10 cellular contexts compared by ENCODE assay signal in the genomic region with DNA sequence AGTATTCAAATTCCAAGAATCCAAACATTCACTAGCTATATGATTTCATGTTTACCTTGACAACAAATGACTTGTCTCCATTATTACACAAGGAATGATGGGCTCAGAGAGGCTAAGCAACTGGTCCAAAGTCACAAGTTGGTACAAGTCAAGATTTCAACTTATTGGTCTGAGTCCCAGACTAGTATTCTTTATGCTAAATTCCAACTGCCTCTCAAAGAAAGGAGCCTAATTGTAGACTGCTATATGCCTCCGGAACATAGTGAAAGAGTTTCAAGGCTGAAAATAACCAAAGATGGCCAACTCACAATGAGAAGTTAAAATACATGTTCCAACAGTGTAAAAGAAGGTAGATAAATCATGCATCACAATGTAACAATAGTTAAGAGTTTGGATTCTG. TPM values are rescaled to one million over a fixed set of nuclear protein-coding genes. Genes with fewer than 3 reads are reported as not detected.
DNase-seq lines count a peak whose midpoint lies in the region; ATAC-seq, FAIRE-seq and TF ChIP-seq lines count a peak whose summit lies in the region.
"Had no signal": no experiment of that assay in that cellular context is flagged by ENCODE, and none has a peak within 500 bp of the region (broad histone marks: within the 10 kb centered on the region; RNA-seq: fewer than 3 reads in every experiment).

No MANE protein-coding gene starts in this region.

- dilution Hi-C loops in mammary epithelial cell (cut with HindIII; ENCODE audit: low sequenced_read_pairs), result no loop called here

- H3K9ac ChIP-seq in mammary epithelial cell (ENCODE audit: insufficient read depth, low read length), result peak overlapping the region; percentile 80

- no TSS peak for BruUV-seq in mammary epithelial cell (replicated peaks; lab: Mats Ljungman, UMichigan)

- peaks cover 40 to 73% (median 41%) of the 10 kb centered on the region in 7 donors for H3K4me1 Mint-ChIP-seq in naive thymus-derived CD4-positive, alpha-beta T cell

- POLR2A ChIA-PET in A549 (lab: Yijun Ruan, JAX), result interaction anchor here (1.3 to 2.3 kb wide), 2 partner anchors 8 to 756 kb away, joined by 4 to 30 read pairs; partner anchors contain the start of gene BTG1
- POLR2A ChIA-PET in naive thymus-derived CD4-positive, alpha-beta T cell (lab: Charles Lee), result interaction anchor here (0.6 to 12.8 kb wide), 35 partner anchors 8 to 756 kb away, joined by 3 to 267 read pairs (median 6); partner anchors contain the start of gene BTG1

- TF ChIP-seq CTCF in A549 (IDR thresholded peaks at IDR 0.05) (no peak), HL-60 (IDR thresholded peaks at IDR 0.05; ENCODE audit: insufficient read depth, low read length) (no peak), mammary epithelial cell (conservative IDR thresholded peaks at IDR 0.05 in 1 of 2, IDR thresholded peaks at IDR 0.05 in 1 of 2; ENCODE audit: extremely low read depth in 1 of 2, insufficient read depth in 1 of 2, low read depth in 1 of 2, low read length in 2 of 2) (no peak), GM10266 (IDR thresholded peaks at IDR 0.05; ENCODE audit: control insufficient read depth, insufficient read depth, low read depth, missing control alignments) (no peak), WERI-Rb-1 (IDR thresholded peaks at IDR 0.05; ENCODE audit: low read depth, low read length) (no peak)

- no peaks in the 10 kb centered on the region for H4K20me1 ChIP-seq in mammary epithelial cell (ENCODE audit: insufficient read depth, low read length)

- H3K27me3 Mint-ChIP-seq in naive thymus-derived CD4-positive, alpha-beta T cell, result no peaks in the 10 kb centered on the region

- H3K4me2 ChIP-seq in A549, result peak overlapping the region; percentile 90
- H3K4me2 ChIP-seq in mammary epithelial cell (ENCODE audit: insufficient read depth, low read depth, low read length), result peak overlapping the region; percentile 78

- peaks cover 0 to 6% (median 0%) of the 10 kb centered on the region in 11 donors for H3K9me3 Mint-ChIP-seq in naive thymus-derived CD4-positive, alpha-beta T cell

- no peak for DNase-seq in A549 (ENCODE audit: low read depth in 1 of 2, low spot score in 1 of 2)
- no peak for DNase-seq in HL-60 (ENCODE audit: low read depth in 1 of 2, low spot score in 1 of 2)
- DNase-seq in mammary epithelial cell, result peak; percentile 81
- DNase-seq in naive thymus-derived CD4-positive, alpha-beta T cell, result peak in 1 of 9 donors; percentile 33
- no peak for DNase-seq in GM10266 (ENCODE audit: extremely low spot score)
- no peak for DNase-seq in DMS153 treated with DMSO at 0.1 percent for 48 hours (lab: John Stamatoyannopoulos, UW; ENCODE audit: unreplicated experiment)
- DNase-seq in WERI-Rb-1, result no peak
- no peak for DNase-seq in midbrain (lab: John Stamatoyannopoulos, UW)
- DNase-seq: amygdala, mucosa of descending colon had no signal

- TF ChIP-seq POLR2A in A549 (IDR thresholded peaks at IDR 0.05; ENCODE audit: low read length), result no peak

- intact Hi-C loops in mammary epithelial cell (cut with micrococcal nuclease), result no loop called here
- intact Hi-C loops in naive thymus-derived CD4-positive, alpha-beta T cell (cut with micrococcal nuclease), result loop anchor here (1.0 to 5.0 kb wide), 4 partner anchors 57 to 756 kb away; no protein-coding TSS in a partner anchor

- no peak; a peak in 1 of 6 replicates for ATAC-seq in A549
- ATAC-seq in naive thymus-derived CD4-positive, alpha-beta T cell, result no peak
- ATAC-seq: mucosa of descending colon had no signal

- H3K36me3 ChIP-seq in mammary epithelial cell (ENCODE audit: insufficient read depth, low read length) (peaks cover 2% of the 10 kb centered on the region), WERI-Rb-1 (peaks cover 46% of the 10 kb centered on the region)
- H3K36me3 ChIP-seq in naive thymus-derived CD4-positive, alpha-beta T cell (ENCODE audit: control insufficient read depth in 2 of 3, insufficient read depth in 3 of 3, low read length in 3 of 3), result peaks cover 11 to 48% (median 25%) of the 10 kb centered on the region in 3 experiments

- peak overlapping the region; percentile 91 to 100 (median 98) for H3K27ac Mint-ChIP-seq in naive thymus-derived CD4-positive, alpha-beta T cell

- H3K79me2 ChIP-seq in mammary epithelial cell (ENCODE audit: insufficient read depth, low read length), result peaks cover 96% of the 10 kb centered on the region

- H3K4me1 ChIP-seq in A549 (peaks cover 64% of the 10 kb centered on the region), mammary epithelial cell (ENCODE audit: insufficient read depth, low read length) (peaks cover 62% of the 10 kb centered on the region)
- peaks cover 29 to 30% of the 10 kb centered on the region in 2 donors for H3K4me1 ChIP-seq in naive thymus-derived CD4-positive, alpha-beta T cell (ENCODE audit: control insufficient read depth in 2 of 2, insufficient read depth in 2 of 2, low read length in 2 of 2)

- FAIRE-seq in A549 (lab: Jason Lieb, UNC), result peak; percentile 54

- CTCF ChIA-PET in A549 (lab: Yijun Ruan, JAX), result interaction anchor here (3.1 kb wide), 1 partner anchor 757 kb away, joined by 17 read pairs; no protein-coding TSS in a partner anchor
- CTCF ChIA-PET in mammary epithelial cell (lab: Charles Lee; ENCODE audit: low non-redundant PET), result interaction anchor here (0.6 kb wide), 2 partner anchors 327 to 470 kb away, joined by 3 to 4 read pairs; no protein-coding TSS in a partner anchor
- CTCF ChIA-PET in naive thymus-derived CD4-positive, alpha-beta T cell (lab: Charles Lee), result interaction anchor here (0.6 to 1.5 kb wide), 5 partner anchors 8 to 327 kb away, joined by 3 to 7 read pairs (median 3); partner anchors contain the start of gene BTG1

- H3K4me3 ChIP-seq in A549 (peak overlapping the region; percentile 91), HL-60 (replicated peaks; ENCODE audit: insufficient read depth, low read length) (no peak overlapping the region), mammary epithelial cell (replicated peaks in 1 of 3; ENCODE audit: insufficient read depth in 1 of 3, low read depth in 2 of 3, low read length in 3 of 3) (no peak overlapping the region), WERI-Rb-1 (ENCODE audit: low read depth, low read length) (no peak overlapping the region)
- H3K4me3 ChIP-seq in naive thymus-derived CD4-positive, alpha-beta T cell (ENCODE audit: low read length), result peak overlapping the region; percentile 98
- H3K4me3 ChIP-seq: mucosa of descending colon had no signal

- in situ Hi-C loops in mammary epithelial cell (cut with MboI; ENCODE audit: low sequenced_read_pairs in 2 of 2), result loop anchor here in 1 of 2 donors (25.0 kb wide), 2 partner anchors 351 to 751 kb away; no protein-coding TSS in a partner anchor

- 85% methylated on average over 1 of the region's 1 CpG for WGBS in A549 (ENCODE audit: missing lambda C conversion rate)
- 60% methylated on average over 1 of the region's 1 CpG for WGBS in mammary epithelial cell (ENCODE audit: low coverage, missing lambda C conversion rate)

- H3K36me3 Mint-ChIP-seq in naive thymus-derived CD4-positive, alpha-beta T cell, result peaks cover 20 to 71% (median 62%) of the 10 kb centered on the region in 5 donors

- H3K27me3 ChIP-seq in HL-60 (ENCODE audit: insufficient read depth, poor library complexity, severe bottlenecking) (no peaks in the 10 kb centered on the region), mammary epithelial cell (ENCODE audit: insufficient read depth, low read length) (no peaks in the 10 kb centered on the region), WERI-Rb-1 (ENCODE audit: insufficient read depth, low read depth, severe bottlenecking) (no peaks in the 10 kb centered on the region)
- no peaks in the 10 kb centered on the region for H3K27me3 ChIP-seq in naive thymus-derived CD4-positive, alpha-beta T cell (ENCODE audit: control insufficient read depth in 2 of 2, insufficient read depth in 2 of 2, low read length in 2 of 2)

- H2AFZ ChIP-seq in mammary epithelial cell (ENCODE audit: low read depth, low read length), result no peak overlapping the region

- no peak for TF ChIP-seq RAD21 in A549 (conservative IDR thresholded peaks at IDR 0.05 in 1 of 2, IDR thresholded peaks at IDR 0.05 in 1 of 2)

- H3K27ac ChIP-seq in A549, result peak overlapping the region; percentile 85 to 92
- peak overlapping the region; percentile 52 for H3K27ac ChIP-seq in HL-60 (replicated peaks)
- H3K27ac ChIP-seq in mammary epithelial cell (ENCODE audit: insufficient read depth, low read depth, low read length), result peak overlapping the region; percentile 98
- H3K27ac ChIP-seq in naive thymus-derived CD4-positive, alpha-beta T cell (ENCODE audit: low read depth, low read length), result peak overlapping the region; percentile 91
- H3K27ac ChIP-seq in WERI-Rb-1, result no peak overlapping the region

- H3K9me3 ChIP-seq in A549 (no peaks in the 10 kb centered on the region), mammary epithelial cell (replicated peaks; ENCODE audit: insufficient read depth, low read length) (no peaks in the 10 kb centered on the region), WERI-Rb-1 (ENCODE audit: severe bottlenecking) (no peaks in the 10 kb centered on the region)
- no peaks in the 10 kb centered on the region for H3K9me3 ChIP-seq in naive thymus-derived CD4-positive, alpha-beta T cell (ENCODE audit: control insufficient read depth in 2 of 3, low read length in 3 of 3)
- H3K9me3 ChIP-seq: mucosa of descending colon had no signal

- TF ChIP-seq EP300 in A549 (IDR thresholded peaks at IDR 0.05), result no peak

- peak overlapping the region; percentile 94 to 100 (median 98) for H3K4me3 Mint-ChIP-seq in naive thymus-derived CD4-positive, alpha-beta T cell

TF ChIP-seq in A549, 52 proteins besides CTCF, POLR2A, EP300 and RAD21 (continues in another document):
- TF ChIP-seq SREBF2 (IDR thresholded peaks at IDR 0.05) (no peak), NR3C1 (IDR thresholded peaks at IDR 0.05) (no peak), ZSCAN20 (CRISPR knock-in tag; IDR thresholded peaks at IDR 0.05) (no peak), RFX5 (IDR thresholded peaks at IDR 0.05) (peak; percentile 45; the same call in 1 of the 2 replicates), JUNB (IDR thresholded peaks at IDR 0.05) (no peak), E2F6 (IDR thresholded peaks at IDR 0.05; ENCODE audit: borderline replicate concordance, low read depth) (no peak)

RNA-seq across cellular contexts. Expression of gene BTG1, which starts 7.5 kb away (rescaled TPM):
- polyA plus RNA-seq in A549 (2011; rRNA removed) (138 and 215 TPM in 2 replicates), A549 (2017; fragmentation: RNase III; extraction: RNeasy Plus Mini Kit Qiagen cat#74134 plus additional on column Dnase treatment) (21.0 to 30.6 TPM (median 29.4 TPM) in 3 replicates), mammary epithelial cell (24.8 TPM)
- 40.4 and 47.2 TPM in 2 replicates for polyA plus RNA-seq in A549 (2012; cell fraction: cytosol; rRNA removed)
- polyA plus RNA-seq in A549 (2012; cell fraction: nucleus; rRNA removed), result 10.9 and 12.1 TPM in 2 replicates
- polyA minus RNA-seq in A549 (2011; rRNA and poly(A)+ RNA removed), result 228 and 293 TPM in 2 replicates
- 10 to 100 TPM; 26.8 to 68.2 TPM for total RNA-seq in mammary epithelial cell
- 70.4 TPM for polyA minus RNA-seq in mammary epithelial cell
- total RNA-seq in naive thymus-derived CD4-positive, alpha-beta T cell, result 1,000 to 10,000 TPM in 2 of 5 experiments, 100 to 1,000 TPM in 3; 188 to 1,246 (median 571) TPM
- 100 to 1,000 TPM; 479 to 649 TPM for polyA plus RNA-seq in naive thymus-derived CD4-positive, alpha-beta T cell

Comparison
In these comparisons a context has a peak if more than half of its experiments do, and no peak if none do; other contexts are left out.
1. H3K4me3 ChIP-seq: peak in A549 (single experiment) and naive thymus-derived CD4-positive, alpha-beta T cell (single experiment); none in HL-60 (single experiment), mammary epithelial cell (0 of 3) and WERI-Rb-1 (single experiment).